ENCODE assay signal across 8 cellular contexts in the genomic region with DNA sequence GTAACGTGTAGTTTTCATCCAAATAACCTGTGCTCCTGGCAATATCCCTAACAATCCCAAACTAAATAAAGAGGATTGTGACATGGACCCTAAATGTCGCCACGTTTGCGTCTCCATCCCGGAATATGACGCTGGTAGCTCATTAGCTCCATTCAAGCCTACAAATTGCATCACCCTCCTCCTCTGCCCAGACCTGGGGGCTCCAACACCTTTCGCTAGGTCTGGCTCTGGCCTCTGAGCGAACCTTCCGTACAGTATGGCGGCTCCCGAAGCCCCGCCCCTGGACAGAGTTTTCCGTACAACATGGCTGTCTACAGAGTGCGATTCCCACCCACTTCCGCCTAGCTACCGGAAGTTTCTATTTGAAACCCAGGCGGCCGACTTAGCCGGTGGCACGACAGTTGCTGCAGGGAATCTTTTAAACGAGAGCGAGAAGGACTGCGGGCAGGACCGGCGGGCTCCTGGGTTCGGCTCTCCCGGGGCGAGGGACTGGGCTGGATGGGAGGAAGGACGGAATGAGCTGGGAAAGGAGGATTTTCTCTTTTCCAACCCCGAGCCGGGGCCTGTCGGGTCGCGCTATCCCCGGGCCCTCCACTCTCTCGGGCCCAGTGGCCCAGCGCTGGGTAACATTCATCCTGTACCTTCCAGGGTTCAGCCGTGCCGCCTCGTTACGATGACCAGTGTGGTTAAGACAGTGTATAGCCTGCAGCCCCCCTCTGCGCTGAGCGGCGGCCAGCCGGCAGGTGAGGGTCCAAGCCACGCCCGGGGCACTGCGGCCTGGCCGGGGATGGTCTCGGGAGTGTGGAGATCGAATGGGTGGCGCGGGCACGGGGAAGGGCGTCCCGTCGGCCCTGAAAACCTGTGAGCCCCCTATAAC. TPM values are rescaled to one million over a fixed set of nuclear protein-coding genes. Genes with fewer than 3 reads are reported as not detected.
DNase-seq lines count a peak whose midpoint lies in the region; ATAC-seq, FAIRE-seq and TF ChIP-seq lines count a peak whose summit lies in the region.

A gene with protein sequence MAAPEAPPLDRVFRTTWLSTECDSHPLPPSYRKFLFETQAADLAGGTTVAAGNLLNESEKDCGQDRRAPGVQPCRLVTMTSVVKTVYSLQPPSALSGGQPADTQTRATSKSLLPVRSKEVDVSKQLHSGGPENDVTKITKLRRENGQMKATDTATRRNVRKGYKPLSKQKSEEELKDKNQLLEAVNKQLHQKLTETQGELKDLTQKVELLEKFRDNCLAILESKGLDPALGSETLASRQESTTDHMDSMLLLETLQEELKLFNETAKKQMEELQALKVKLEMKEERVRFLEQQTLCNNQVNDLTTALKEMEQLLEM (plus strand): TSS at position 142 of the 877 bp plus-strand sequence. CDS start 115 bp downstream, at position 257.

- 3 to 5% (median 4%) methylated on average over 48 to 57 of the region's 57 CpGs for WGBS in heart left ventricle, 4 donors
- WGBS in transverse colon (ENCODE audit: low coverage in 1 of 2), 2 donors = 0 to 8% methylated on average over 1 to 43 of the region's 57 CpGs

- H3K27me3 ChIP-seq in heart left ventricle = no peaks in the 10 kb centered on the region
- no peaks in the 10 kb centered on the region for H3K27me3 ChIP-seq in transverse colon

- H3K36me3 ChIP-seq in heart left ventricle = peaks cover 0 to 17% (median 13%) of the 10 kb centered on the region in 9 donors
- no peaks in the 10 kb centered on the region for H3K36me3 ChIP-seq in transverse colon

- peak; percentile 92 for FAIRE-seq in GM12891 (lab: Jason Lieb, UNC)

- ATAC-seq in HG02840 (IDR thresholded peaks at IDR 0.05; ENCODE audit: low FRiP score, unreplicated experiment) = peak; percentile 95
- peak; percentile 99 for ATAC-seq in activated naive CD8-positive, alpha-beta T cell treated with anti-CD3 and anti-CD28 coated beads, Interleukin-2, amount 50 U/mL, for 24 hours
- ATAC-seq in heart left ventricle = peak; percentile 96 to 99 (median 98)

- peaks cover 0 to 31% (median 12%) of the 10 kb centered on the region in 12 donors for H3K4me1 ChIP-seq in heart left ventricle
- H3K4me1 ChIP-seq in transverse colon = peaks cover 6 to 24% (median 14%) of the 10 kb centered on the region in 4 donors

- H3K27me3 Mint-ChIP-seq in activated naive CD8-positive, alpha-beta T cell treated with anti-CD3 and anti-CD28 coated beads, Interleukin-2, amount 50 U/mL, for 24 hours = no peaks in the 10 kb centered on the region

- no peaks in the 10 kb centered on the region for H3K9me3 Mint-ChIP-seq in activated naive CD8-positive, alpha-beta T cell treated with anti-CD3 and anti-CD28 coated beads, Interleukin-2, amount 50 U/mL, for 24 hours

- in situ Hi-C loops in transverse colon (cut with MboI; ENCODE audit: low pct_ligation_motif_present in 1 of 4, low pct_unique_long_range_greater_than_20kb in 1 of 4, low sequenced_read_pairs in 3 of 4) = no loop called here

- TF ChIP-seq CTCF in heart left ventricle (IDR thresholded peaks at IDR 0.05) (no peak), transverse colon (IDR thresholded peaks at IDR 0.05) (no peak)

- peak within 1 kb of the TSS; percentile 74 for H3K27ac Mint-ChIP-seq in activated naive CD8-positive, alpha-beta T cell treated with anti-CD3 and anti-CD28 coated beads, Interleukin-2, amount 50 U/mL, for 24 hours

- peak; percentile 63; the same call in 1 of the 2 replicates for TF ChIP-seq POLR2A in GM12891 (IDR thresholded peaks at IDR 0.05; ENCODE audit: low read depth, low read length)
- peak in 1 of 2 donors; percentile 34 for TF ChIP-seq POLR2A in heart left ventricle (IDR thresholded peaks at IDR 0.05)
- TF ChIP-seq POLR2A in transverse colon (IDR thresholded peaks at IDR 0.05) = no peak

- H3K9me3 ChIP-seq in heart left ventricle (no peaks in the 10 kb centered on the region), transverse colon (no peaks in the 10 kb centered on the region)

- TF ChIP-seq EP300 in transverse colon (IDR thresholded peaks at IDR 0.05; ENCODE audit: low read depth) = no peak

- peaks cover 36% of the 10 kb centered on the region for H3K36me3 Mint-ChIP-seq in activated naive CD8-positive, alpha-beta T cell treated with anti-CD3 and anti-CD28 coated beads, Interleukin-2, amount 50 U/mL, for 24 hours (ENCODE audit: low read depth)

- peak; percentile 87 for DNase-seq in GM12891 (ENCODE audit: insufficient read length, low spot score)
- peak; percentile 42 for DNase-seq in NCI-H1436 treated with DMSO at 0.1 percent for 48 hours (lab: John Stamatoyannopoulos, UW)
- DNase-seq in T follicular helper cell (ENCODE audit: low read depth) = peak; percentile 89
- DNase-seq in activated naive CD8-positive, alpha-beta T cell treated with anti-CD3 and anti-CD28 coated beads, Interleukin-2, amount 50 U/mL, for 24 hours = peak; percentile 94
- DNase-seq in heart left ventricle = peak; percentile 90 to 94 (median 92)
- DNase-seq in pons (ENCODE audit: low spot score) = peak; percentile 94
- peak; percentile 94 for DNase-seq in transverse colon

- H3K4me1 Mint-ChIP-seq in activated naive CD8-positive, alpha-beta T cell treated with anti-CD3 and anti-CD28 coated beads, Interleukin-2, amount 50 U/mL, for 24 hours = peaks cover 18% of the 10 kb centered on the region

- intact Hi-C loops in heart left ventricle (cut with DNase I) = loop anchor here in 1 of 10 donors (2.0 kb wide), 1 partner anchor 22 kb away; the partner anchor contains the start of gene IVD
- intact Hi-C loops in transverse colon (cut with DNase I; ENCODE audit: low total_unique reads) = no loop called here

- H3K4me3 Mint-ChIP-seq in activated naive CD8-positive, alpha-beta T cell treated with anti-CD3 and anti-CD28 coated beads, Interleukin-2, amount 50 U/mL, for 24 hours = peak within 1 kb of the TSS; percentile 91

- H3K27ac ChIP-seq in heart left ventricle (peak within 1 kb of the TSS in 7 of 12 donors; percentile 30 to 65 (median 48)), transverse colon (peak within 1 kb of the TSS; percentile 47 to 71 (median 61))

- H3K4me3 ChIP-seq in heart left ventricle (peak within 1 kb of the TSS; percentile 64 to 96 (median 80)), transverse colon (peak within 1 kb of the TSS; percentile 77 to 84 (median 78))

TF ChIP-seq in GM12891, 5 proteins besides CTCF, POLR2A, EP300 and RAD21:
- no peak for TF ChIP-seq POU2F2 (IDR thresholded peaks at IDR 0.05; ENCODE audit: low read depth, low read length)
- TF ChIP-seq POLR2AphosphoS5 (IDR thresholded peaks at IDR 0.05; ENCODE audit: low read depth, low read length) = peak; percentile 64; the same call in 1 of the 2 replicates
- TF ChIP-seq TAF1 (IDR thresholded peaks at IDR 0.05; ENCODE audit: low read depth, low read length) = peak; percentile 67; the same call in 1 of the 2 replicates

RNA-seq across cellular contexts. Expression of the gene that starts here (rescaled TPM):
- polyA plus RNA-seq in GM12891 (2012; ENCODE audit: low read depth, missing spikeins) = 19.9 TPM
- total RNA-seq in heart left ventricle (10 to 100 TPM in 4 of 9 donors, 1 to 10 TPM in 5; 8.9 to 20.1 (median 9.9) TPM), transverse colon (10 to 100 TPM in 1 of 4 donors, 1 to 10 TPM in 3; 7.5 to 80.4 (median 8.3) TPM)
- polyA plus RNA-seq in heart left ventricle = 10 to 100 TPM in 1 of 2 donors, 1 to 10 TPM in 1; 8.0 to 16.7 TPM

Comparison
In these comparisons a context has a peak if more than half of its experiments do, and no peak if none do; other contexts are left out.
1. Peak in every context shown above with its lines: DNase-seq, ATAC-seq, H3K4me3 ChIP-seq and H3K27ac ChIP-seq.
2. DNase-seq: peak in every context shown above with its lines; median percentile 94 in activated naive CD8-positive, alpha-beta T cell treated with anti-CD3 and anti-CD28 coated beads, Interleukin-2, amount 50 U/mL, for 24 hours; 94 in pons; 94 in transverse colon; 92 in heart left ventricle; 89 in T follicular helper cell; 87 in GM12891; 42 in NCI-H1436 treated with DMSO at 0.1 percent for 48 hours.